Comparison of ENCODE assay signal across 8 cellular contexts in the genomic region with DNA sequence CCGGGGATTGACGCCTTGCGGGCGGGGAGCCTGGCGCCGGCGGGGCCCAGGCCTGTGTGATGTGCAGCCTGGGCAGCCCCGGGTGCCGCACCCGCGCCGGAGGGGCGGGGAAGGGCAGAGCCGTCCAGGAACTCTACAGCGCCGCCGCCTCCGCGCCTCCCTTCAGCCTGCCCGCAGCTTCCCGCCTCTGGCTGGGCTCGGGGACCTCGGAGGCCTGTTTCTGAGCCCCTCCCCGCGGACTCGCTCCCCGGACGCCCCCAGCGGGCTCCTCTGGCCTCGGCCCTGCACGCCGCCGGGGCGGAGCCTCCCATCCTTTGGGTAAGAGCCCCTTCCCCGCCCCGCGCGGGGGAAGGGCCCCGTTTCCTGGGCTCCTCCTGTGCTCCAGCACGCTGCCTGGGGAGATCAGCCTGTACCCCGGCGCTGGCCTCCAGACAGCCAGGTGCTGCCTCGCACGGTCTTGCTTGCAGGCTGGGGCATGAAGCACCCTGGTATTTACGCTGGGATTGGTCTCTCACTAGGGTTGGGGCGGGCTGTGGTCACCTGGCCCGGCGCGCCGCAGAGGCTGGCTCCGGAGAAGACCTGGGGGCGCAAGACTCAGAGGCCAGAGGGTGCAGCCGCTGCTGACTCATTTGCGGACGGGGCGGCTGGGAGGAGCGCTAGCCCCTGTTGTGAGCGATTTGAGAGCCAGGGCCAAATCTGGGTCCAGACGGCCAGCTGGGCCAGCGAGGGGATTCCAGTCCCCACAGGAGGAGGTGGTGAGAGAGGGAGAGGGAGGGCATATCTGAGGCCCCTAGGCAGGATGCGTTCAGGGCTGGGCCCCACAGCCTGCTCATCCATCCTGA. TPM values are rescaled to one million over a fixed set of nuclear protein-coding genes. Genes with fewer than 3 reads are reported as not detected.
A peak's percentile ranks its signal among the peaks of the same experiment; 100 is the strongest.
DNase-seq lines count a peak whose midpoint lies in the region; TF ChIP-seq lines count a peak whose summit lies in the region.

No MANE protein-coding gene starts in this region.

- no peaks in the 10 kb centered on the region for H4K20me1 ChIP-seq in smooth muscle cell (ENCODE audit: low read depth)

- H3K4me2 ChIP-seq in smooth muscle cell = peak overlapping the region; percentile 88

- peaks cover 26% of the 10 kb centered on the region for H3K4me1 Mint-ChIP-seq in MCF 10A (ENCODE audit: insufficient read depth, unreplicated experiment)

- H3K9me3 Mint-ChIP-seq in MCF 10A (ENCODE audit: unreplicated experiment) = no peaks in the 10 kb centered on the region

- intact Hi-C loops in MCF 10A (cut with micrococcal nuclease) = no loop called here

- TF ChIP-seq CTCF in HFF-Myc (IDR thresholded peaks at IDR 0.05; ENCODE audit: low read depth, low read length, missing control alignments) (no peak), MCF 10A (IDR thresholded peaks at IDR 0.05; ENCODE audit: unreplicated experiment) (no peak), smooth muscle cell (IDR thresholded peaks at IDR 0.05; ENCODE audit: borderline replicate concordance, insufficient read depth, poor library complexity, severe bottlenecking) (no peak)

- H3K9me3 ChIP-seq in ES-I3 (ENCODE audit: control insufficient read depth, insufficient read depth, low read length) (no peaks in the 10 kb centered on the region), smooth muscle cell (replicated peaks; ENCODE audit: low read depth) (no peaks in the 10 kb centered on the region)

- POLR2A ChIA-PET in MCF 10A (lab: Yijun Ruan, JAX) = interaction anchor here (0.8 to 3.8 kb wide), 14 partner anchors 13 to 259 kb away, joined by 3 to 33 read pairs (median 4); partner anchors contain the start of gene SSBP3

- CTCF ChIA-PET in MCF 10A (lab: Yijun Ruan, JAX) = interaction anchor here (0.5 to 1.2 kb wide), 2 partner anchors 21 to 341 kb away, joined by 3 read pairs; no protein-coding TSS in a partner anchor

- peak overlapping the region; percentile 89 for H3K27ac ChIP-seq in smooth muscle cell (ENCODE audit: low read depth)

- peak overlapping the region; percentile 72 for H3K9ac ChIP-seq in ES-I3 (ENCODE audit: low read depth, low read length)
- H3K9ac ChIP-seq in smooth muscle cell (ENCODE audit: low read depth) = peak overlapping the region; percentile 49

- H3K36me3 Mint-ChIP-seq in MCF 10A (ENCODE audit: insufficient read depth, unreplicated experiment) = no peaks in the 10 kb centered on the region

- peaks cover 13% of the 10 kb centered on the region for H3F3A ChIP-seq in smooth muscle cell (ENCODE audit: low read depth)

- H3K4me3 ChIP-seq in HFF-Myc (replicated peaks; ENCODE audit: low read depth, low read length) (peak overlapping the region; percentile 46), smooth muscle cell (peak overlapping the region; percentile 54)

- H3K79me2 ChIP-seq in smooth muscle cell (ENCODE audit: low read depth) = no peaks in the 10 kb centered on the region

- DNase-seq in HFF-Myc (ENCODE audit: extremely low read depth, low read depth) = no peak
- peak; percentile 43 for DNase-seq in NCI-H1417 treated with DMSO at 0.1 percent for 48 hours (lab: John Stamatoyannopoulos, UW)
- DNase-seq in UCSD-AML1 (lab: John Stamatoyannopoulos, UW; ENCODE audit: unreplicated experiment) = peak; percentile 88
- DNase-seq in MCF 10A (ENCODE audit: unreplicated experiment) = peak; percentile 95
- peak; percentile 85 for DNase-seq in iPS-NIHi11 (ENCODE audit: low spot score)
- no peak for DNase-seq in smooth muscle cell (lab: John Stamatoyannopoulos, UW; ENCODE audit: unreplicated experiment)
- DNase-seq in NK-92 (lab: John Stamatoyannopoulos, UW; ENCODE audit: unreplicated experiment) = no peak

- H3K27me3 Mint-ChIP-seq in MCF 10A (ENCODE audit: insufficient read depth, unreplicated experiment) = no peaks in the 10 kb centered on the region

- H3K36me3 ChIP-seq in ES-I3 (ENCODE audit: insufficient read depth, low read length) = no peaks in the 10 kb centered on the region
- no peaks in the 10 kb centered on the region for H3K36me3 ChIP-seq in smooth muscle cell (ENCODE audit: low read depth)

- under 1% methylated on average over 43 of the region's 61 CpGs for WGBS in smooth muscle cell (ENCODE audit: low lambda C conversion rate)

- H3K4me1 ChIP-seq in ES-I3 (ENCODE audit: insufficient read depth, low read length) = peaks cover 15% of the 10 kb centered on the region
- H3K4me1 ChIP-seq in smooth muscle cell (ENCODE audit: low read depth) = peaks cover 10% of the 10 kb centered on the region

- peak overlapping the region; percentile 52 for H3K27ac Mint-ChIP-seq in MCF 10A (ENCODE audit: low read depth, unreplicated experiment)

- peak overlapping the region; percentile 62 for H2AFZ ChIP-seq in smooth muscle cell (ENCODE audit: low read depth)

- H3K4me3 Mint-ChIP-seq in MCF 10A (ENCODE audit: unreplicated experiment) = peak overlapping the region; percentile 84

- no peaks in the 10 kb centered on the region for H3K27me3 ChIP-seq in smooth muscle cell (ENCODE audit: low read depth)

- no TSS peak for BruUV-seq in MCF 10A (replicated peaks; lab: Mats Ljungman, UMichigan)

RNA-seq across cellular contexts. Expression of gene ACOT11, which starts 5.7 kb away (rescaled TPM):
- 4.5 and 5.3 TPM in 2 replicates for total RNA-seq in MCF 10A (2022)
- 4.8 TPM in 2 replicates for total RNA-seq in smooth muscle cell
- polyA plus RNA-seq in smooth muscle cell = 1.6 and 8.8 TPM in 2 replicates

Comparison
In these comparisons a context has a peak if more than half of its experiments do, and no peak if none do; other contexts are left out.
1. DNase-seq: peak in NCI-H1417 treated with DMSO at 0.1 percent for 48 hours (single experiment), UCSD-AML1 (single experiment), MCF 10A (single experiment) and iPS-NIHi11 (single experiment); none in HFF-Myc (single experiment), smooth muscle cell (single experiment) and NK-92 (single experiment).